In the genomic region with DNA sequence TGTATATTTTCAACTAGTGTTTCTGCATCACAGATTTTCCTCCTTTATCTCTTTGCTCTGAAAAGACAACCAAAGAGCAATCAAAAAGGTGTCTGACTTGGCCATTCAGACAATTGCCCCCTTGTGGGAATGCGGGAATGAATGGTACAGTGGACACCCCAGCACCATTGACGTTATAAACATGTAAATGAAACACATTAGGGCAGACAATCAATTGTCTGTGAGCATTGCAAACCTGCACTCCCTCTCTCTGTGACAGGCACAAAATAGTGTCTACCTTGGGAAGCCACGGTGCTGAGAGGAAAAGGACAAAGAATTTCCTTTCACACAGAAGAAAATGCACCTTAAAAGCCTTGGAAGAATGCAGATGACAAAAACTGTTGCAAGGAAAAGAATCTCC, we compare ENCODE assay signal across 12 cellular contexts. TPM values are rescaled to one million over a fixed set of nuclear protein-coding genes. Genes with fewer than 3 reads are reported as not detected.
A peak's percentile ranks its signal among the peaks of the same experiment; 100 is the strongest.
DNase-seq lines count a peak whose midpoint lies in the region; ATAC-seq and TF ChIP-seq lines count a peak whose summit lies in the region.
"Had no signal": no experiment of that assay in that cellular context is flagged by ENCODE, and none has a peak within 500 bp of the region (broad histone marks: within the 10 kb centered on the region; RNA-seq: fewer than 3 reads in every experiment).

No MANE protein-coding gene starts in this region.

- H3K4me1 Mint-ChIP-seq in activated T-helper 1 cell treated with anti-CD3 and anti-CD28 coated beads, Interleukin-12 subunit alpha, Interleukin-12 subunit beta, Interleukin-2, Interleukin-4 antibody, amounts not matched to agents 30 ng/mL and 10 ng/mL and 1 ng/mL, durations not matched to agents 14 hours and 24 hours and 36 hours (ENCODE audit: low read depth): peaks cover 51% of the 10 kb centered on the region

- DNase-seq in ACHN (peak; percentile 40), Peyer's patch (no peak), fibroblast of lung (ENCODE audit: low read depth in 2 of 2) (peak; percentile 24 to 34), nucleus accumbens (lab: John Stamatoyannopoulos, UW) (peak in 30 of 56 donors; percentile 22 to 82 (median 60)), NCI-H1930 (lab: John Stamatoyannopoulos, UW) (no peak)
- DNase-seq in activated T-helper 1 cell treated with anti-CD3 and anti-CD28 coated beads, Interleukin-12 subunit alpha, Interleukin-12 subunit beta, Interleukin-2, Interleukin-4 antibody, amounts not matched to agents 30 ng/mL and 10 ng/mL and 1 ng/mL, durations not matched to agents 14 hours and 24 hours and 36 hours (ENCODE audit: low spot score): no peak
- DNase-seq in stimulated activated naive CD4-positive, alpha-beta T cell treated with Interleukin-2 at 50 U/mL for 16 hours (lab: John Stamatoyannopoulos, UW): no peak
- DNase-seq: activated naive CD8-positive, alpha-beta T cell treated with anti-CD3 and anti-CD28 coated beads, Interleukin-2, amount 10 ng/mL, durations not matched to agents 7 days and 5 days; NCI-H345; stimulated activated CD4-positive, alpha-beta T cell treated with anti-CD3 and anti-CD28 coated beads, Interleukin-4, amount 100 ng/mL, for 4 hours had no signal

- peak overlapping the region in 2 of 4 donors; percentile 31 to 59 for H3K4me3 ChIP-seq in Peyer's patch
- H3K4me3 ChIP-seq in fibroblast of lung (replicated peaks in 1 of 4; ENCODE audit: control extremely low read depth in 1 of 4, insufficient read depth in 1 of 4, low read depth in 3 of 4, low read length in 4 of 4): peak overlapping the region; percentile 79 to 92 (median 80)

- H3K27me3 ChIP-seq in Peyer's patch (no peaks in the 10 kb centered on the region), fibroblast of lung (ENCODE audit: control insufficient read depth, insufficient read depth, low read length) (no peaks in the 10 kb centered on the region)

- no peak for ATAC-seq in GM19328 (IDR thresholded peaks at IDR 0.05; ENCODE audit: unreplicated experiment)

- peaks cover 98% of the 10 kb centered on the region for H3K79me2 ChIP-seq in fibroblast of lung (ENCODE audit: control insufficient read depth, insufficient read depth, low read length)

- H3K27ac ChIP-seq in Peyer's patch (peak overlapping the region; percentile 67 to 93 (median 86)), fibroblast of lung (ENCODE audit: insufficient read depth, low read length) (peak overlapping the region; percentile 96)
- H3K27ac ChIP-seq: C4-2B had no signal

- H4K20me1 ChIP-seq in fibroblast of lung (ENCODE audit: control insufficient read depth, extremely low read depth, insufficient read depth, low read length): no peaks in the 10 kb centered on the region

- peaks cover 40% of the 10 kb centered on the region for H3K27me3 Mint-ChIP-seq in activated T-helper 1 cell treated with anti-CD3 and anti-CD28 coated beads, Interleukin-12 subunit alpha, Interleukin-12 subunit beta, Interleukin-2, Interleukin-4 antibody, amounts not matched to agents 30 ng/mL and 10 ng/mL and 1 ng/mL, durations not matched to agents 14 hours and 24 hours and 36 hours (ENCODE audit: insufficient read depth)

- in situ Hi-C loops in ACHN (cut with HindIII; ENCODE audit: low pct_ligation_motif_present, low pct_unique_long_range_greater_than_20kb, low sequenced_read_pairs): no loop called here

- TF ChIP-seq CTCF in Peyer's patch (IDR thresholded peaks at IDR 0.05): no peak
- peak in 1 of 2 donors; percentile 9 for TF ChIP-seq CTCF in fibroblast of lung (conservative IDR thresholded peaks at IDR 0.05 in 1 of 2, IDR thresholded peaks at IDR 0.05 in 1 of 2; ENCODE audit: low read depth in 1 of 2, low read length in 2 of 2)

- H3K9me3 ChIP-seq in Peyer's patch: no peaks in the 10 kb centered on the region
- no peaks in the 10 kb centered on the region for H3K9me3 ChIP-seq in fibroblast of lung (ENCODE audit: control insufficient read depth, insufficient read depth, low read depth, low read length)

- no peak for TF ChIP-seq POLR2A in Peyer's patch (IDR thresholded peaks at IDR 0.05)

- intact Hi-C loops in activated T-helper 1 cell treated with anti-CD3 and anti-CD28 coated beads, Interleukin-12 subunit alpha, Interleukin-12 subunit beta, Interleukin-2, Interleukin-4 antibody, amounts not matched to agents 30 ng/mL and 10 ng/mL and 1 ng/mL, durations not matched to agents 14 hours and 24 hours and 36 hours (cut with micrococcal nuclease): no loop called here

- no peak overlapping the region for H3K4me3 Mint-ChIP-seq in activated T-helper 1 cell treated with anti-CD3 and anti-CD28 coated beads, Interleukin-12 subunit alpha, Interleukin-12 subunit beta, Interleukin-2, Interleukin-4 antibody, amounts not matched to agents 30 ng/mL and 10 ng/mL and 1 ng/mL, durations not matched to agents 14 hours and 24 hours and 36 hours
- H3K4me3 Mint-ChIP-seq: activated naive CD8-positive, alpha-beta T cell treated with anti-CD3 and anti-CD28 coated beads, Interleukin-2, amount 10 ng/mL, durations not matched to agents 7 days and 5 days had no signal

- H3K9me3 Mint-ChIP-seq in activated T-helper 1 cell treated with anti-CD3 and anti-CD28 coated beads, Interleukin-12 subunit alpha, Interleukin-12 subunit beta, Interleukin-2, Interleukin-4 antibody, amounts not matched to agents 30 ng/mL and 10 ng/mL and 1 ng/mL, durations not matched to agents 14 hours and 24 hours and 36 hours: no peaks in the 10 kb centered on the region
- H3K9me3 Mint-ChIP-seq: activated naive CD8-positive, alpha-beta T cell treated with anti-CD3 and anti-CD28 coated beads, Interleukin-2, amount 10 ng/mL, durations not matched to agents 7 days and 5 days had no signal

- no peak overlapping the region for H2AFZ ChIP-seq in fibroblast of lung (ENCODE audit: low read length)

- H3K4me1 ChIP-seq in Peyer's patch: peaks cover 0 to 11% (median 0%) of the 10 kb centered on the region in 4 donors
- peaks cover 21% of the 10 kb centered on the region for H3K4me1 ChIP-seq in fibroblast of lung (ENCODE audit: control insufficient read depth, extremely low read depth, insufficient read depth, low read length)

- no peak overlapping the region for H3K9ac ChIP-seq in fibroblast of lung (ENCODE audit: insufficient read depth, low read length)

- peak overlapping the region; percentile 98 for H3K4me2 ChIP-seq in fibroblast of lung (ENCODE audit: extremely low read depth, insufficient read depth, low read length)

- H3K36me3 Mint-ChIP-seq in activated T-helper 1 cell treated with anti-CD3 and anti-CD28 coated beads, Interleukin-12 subunit alpha, Interleukin-12 subunit beta, Interleukin-2, Interleukin-4 antibody, amounts not matched to agents 30 ng/mL and 10 ng/mL and 1 ng/mL, durations not matched to agents 14 hours and 24 hours and 36 hours (ENCODE audit: low read depth): no peaks in the 10 kb centered on the region
- H3K36me3 Mint-ChIP-seq: activated naive CD8-positive, alpha-beta T cell treated with anti-CD3 and anti-CD28 coated beads, Interleukin-2, amount 10 ng/mL, durations not matched to agents 7 days and 5 days had no signal

- H3K36me3 ChIP-seq in Peyer's patch (no peaks in the 10 kb centered on the region), fibroblast of lung (ENCODE audit: control insufficient read depth, insufficient read depth, low read length) (no peaks in the 10 kb centered on the region)

- H3K27ac Mint-ChIP-seq in activated T-helper 1 cell treated with anti-CD3 and anti-CD28 coated beads, Interleukin-12 subunit alpha, Interleukin-12 subunit beta, Interleukin-2, Interleukin-4 antibody, amounts not matched to agents 30 ng/mL and 10 ng/mL and 1 ng/mL, durations not matched to agents 14 hours and 24 hours and 36 hours: no peak overlapping the region
- H3K27ac Mint-ChIP-seq: activated naive CD8-positive, alpha-beta T cell treated with anti-CD3 and anti-CD28 coated beads, Interleukin-2, amount 10 ng/mL, durations not matched to agents 7 days and 5 days had no signal

RNA-seq across cellular contexts. Expression of gene ZEB2, which starts 8.0 kb away (rescaled TPM):
- total RNA-seq in Peyer's patch (100 to 1,000 TPM in 1 of 4 donors, 10 to 100 TPM in 3; 12.4 to 149 (median 29.9) TPM), fibroblast of lung (68.8 and 91.0 TPM in 2 replicates)
- polyA plus RNA-seq in fibroblast of lung: 62.7 and 130 TPM in 2 replicates
- polyA plus RNA-seq in fibroblast of lung (2012): 35.8 and 75.9 TPM in 2 replicates
- polyA minus RNA-seq in fibroblast of lung (ENCODE audit: low replicate concordance): 89.0 and 128 TPM in 2 replicates
- 25.1 and 27.8 TPM in 2 replicates for total RNA-seq in activated T-helper 1 cell treated with anti-CD3 and anti-CD28 coated beads, Interleukin-12 subunit alpha, Interleukin-12 subunit beta, Interleukin-2, Interleukin-4 antibody, amounts not matched to agents 30 ng/mL and 10 ng/mL and 1 ng/mL, durations not matched to agents 14 hours and 24 hours and 36 hours

Comparison
In these comparisons a context has a peak if more than half of its experiments do, and no peak if none do; other contexts are left out.
1. DNase-seq: peak in ACHN (single experiment), fibroblast of lung (2 of 2) and nucleus accumbens (30 of 56); none in Peyer's patch (0 of 3), activated T-helper 1 cell treated with anti-CD3 and anti-CD28 coated beads, Interleukin-12 subunit alpha, Interleukin-12 subunit beta, Interleukin-2, Interleukin-4 antibody, amounts not matched to agents 30 ng/mL and 10 ng/mL and 1 ng/mL, durations not matched to agents 14 hours and 24 hours and 36 hours (single experiment), NCI-H1930 (0 of 2) and stimulated activated naive CD4-positive, alpha-beta T cell treated with Interleukin-2 at 50 U/mL for 16 hours (single experiment).